12 cellular contexts compared by ENCODE assay signal in the genomic region with DNA sequence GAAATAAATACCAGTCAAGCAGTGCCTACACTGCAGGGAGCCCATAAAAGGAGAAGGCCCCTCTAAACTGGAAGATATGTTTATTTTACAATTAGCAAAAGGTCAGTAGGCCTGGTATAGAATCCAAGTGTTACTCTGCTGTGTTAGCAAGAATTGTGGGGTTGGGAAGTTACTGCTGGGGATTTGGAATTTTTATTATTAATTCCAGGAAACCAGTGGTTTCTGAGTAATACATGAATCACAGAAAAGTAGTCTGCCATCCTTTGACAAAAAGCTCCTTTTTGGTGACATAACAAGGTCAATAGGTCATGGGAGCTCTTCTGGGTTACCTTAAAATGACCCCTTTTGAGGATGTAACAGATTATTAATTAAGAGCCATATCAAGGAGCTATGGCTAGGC.
DNase-seq lines count a peak whose midpoint lies in the region; TF ChIP-seq lines count a peak whose summit lies in the region.
"Had no signal": no experiment of that assay in that cellular context is flagged by ENCODE, and none has a peak within 500 bp of the region (broad histone marks: within the 10 kb centered on the region; RNA-seq: fewer than 3 reads in every experiment).

No MANE protein-coding gene starts in this region.

- no peaks in the 10 kb centered on the region for H3K4me1 ChIP-seq in ascending aorta
- H3K4me1 ChIP-seq: lower lobe of right lung, neural progenitor cell had no signal

- H3K4me3 ChIP-seq in epithelial cell of esophagus (ENCODE audit: low read length) (no peak overlapping the region), ascending aorta (no peak overlapping the region)
- H3K4me3 ChIP-seq: lower lobe of right lung, neural progenitor cell, thoracic aorta had no signal

- H3K36me3 ChIP-seq in ascending aorta, result no peaks in the 10 kb centered on the region
- H3K36me3 ChIP-seq: lower lobe of right lung, neural progenitor cell, thoracic aorta, WERI-Rb-1 had no signal

- intact Hi-C loops in ascending aorta (cut with DNase I), result no loop called here

- no peak overlapping the region for H3K27ac ChIP-seq in ascending aorta
- H3K27ac ChIP-seq: lower lobe of right lung, neural progenitor cell, thoracic aorta, WERI-Rb-1 had no signal

- no peaks in the 10 kb centered on the region for H3K27me3 ChIP-seq in ascending aorta
- H3K27me3 ChIP-seq: neural progenitor cell had no signal

- TF ChIP-seq CTCF in epithelial cell of esophagus (IDR thresholded peaks at IDR 0.05; ENCODE audit: insufficient read depth, low read depth, low read length, missing control alignments) (no peak), ascending aorta (IDR thresholded peaks at IDR 0.05) (no peak)

- no peaks in the 10 kb centered on the region for H3K9me3 ChIP-seq in ascending aorta
- H3K9me3 ChIP-seq: lower lobe of right lung, thoracic aorta had no signal

- DNase-seq in GM04504 (ENCODE audit: low read depth), result peak; percentile 39
- peak; percentile 80 for DNase-seq in NCI-H748 (lab: John Stamatoyannopoulos, UW; ENCODE audit: unreplicated experiment)
- peak; percentile 61 for DNase-seq in epithelial cell of esophagus (ENCODE audit: low read depth)
- DNase-seq in renal cortical epithelial cell (ENCODE audit: low read depth), result peak; percentile 90
- no peak for DNase-seq in iPS-NIHi11 (ENCODE audit: low spot score)
- DNase-seq in ascending aorta (ENCODE audit: low spot score in 2 of 2), result no peak
- DNase-seq in activated naive CD4-positive, alpha-beta T cell treated with anti-CD3 and anti-CD28 coated beads, Interleukin-2, amount 50 U/mL, for 16 hours, result no peak
- DNase-seq: Calu3, lower lobe of right lung, WERI-Rb-1 had no signal

Comparison
In these comparisons a context has a peak if more than half of its experiments do, and no peak if none do; other contexts are left out.
1. DNase-seq: peak in GM04504 (single experiment), NCI-H748 (single experiment), epithelial cell of esophagus (single experiment) and renal cortical epithelial cell (single experiment); none in iPS-NIHi11 (single experiment), ascending aorta (0 of 2) and activated naive CD4-positive, alpha-beta T cell treated with anti-CD3 and anti-CD28 coated beads, Interleukin-2, amount 50 U/mL, for 16 hours (single experiment).